Comparison of ENCODE assay signal across 12 cellular contexts in genomic region chr1:54120698-54121481, GRCh38. TPM values are rescaled to one million over a fixed set of nuclear protein-coding genes. Genes with fewer than 3 reads are reported as not detected.
DNase-seq lines count a peak whose midpoint lies in the region; ATAC-seq, FAIRE-seq and TF ChIP-seq lines count a peak whose summit lies in the region.
"Had no signal": no experiment of that assay in that cellular context is flagged by ENCODE, and none has a peak within 500 bp of the region (broad histone marks: within the 10 kb centered on the region; RNA-seq: fewer than 3 reads in every experiment).

No MANE protein-coding gene starts in this region.

- no peaks in the 10 kb centered on the region for H3K36me3 ChIP-seq in DOHH2 (ENCODE audit: control insufficient read depth, low read length)
- no peaks in the 10 kb centered on the region for H3K36me3 ChIP-seq in skeletal muscle satellite cell (ENCODE audit: insufficient read depth, low read length)

- H3K4me2 ChIP-seq in DOHH2 (ENCODE audit: low read length) (peak overlapping the region; percentile 22; the same call in 1 of the 2 replicates), skeletal muscle satellite cell (ENCODE audit: low read length) (peak overlapping the region; percentile 75)

- peaks cover 11% of the 10 kb centered on the region for H3K4me1 Mint-ChIP-seq in activated CD8-positive, alpha-beta memory T cell treated with anti-CD3 and anti-CD28 coated beads, Interleukin-2, amount 10 ng/mL, durations not matched to agents 7 days and 5 days

- no peak overlapping the region for H3K4me3 Mint-ChIP-seq in activated CD8-positive, alpha-beta memory T cell treated with anti-CD3 and anti-CD28 coated beads, Interleukin-2, amount 10 ng/mL, durations not matched to agents 7 days and 5 days

- H3K9ac ChIP-seq in skeletal muscle satellite cell (ENCODE audit: low read depth, low read length) = peak overlapping the region; percentile 59

- no peaks in the 10 kb centered on the region for H3K9me2 ChIP-seq in DOHH2 (replicated peaks; ENCODE audit: control insufficient read depth, low read length)

- peaks cover 6% of the 10 kb centered on the region for H3K27me3 Mint-ChIP-seq in activated CD8-positive, alpha-beta memory T cell treated with anti-CD3 and anti-CD28 coated beads, Interleukin-2, amount 10 ng/mL, durations not matched to agents 7 days and 5 days

- H3K27me3 ChIP-seq in DOHH2 (ENCODE audit: control insufficient read depth, low read length) = peaks cover 5% of the 10 kb centered on the region; the same call in 1 of the 2 replicates
- H3K27me3 ChIP-seq in skeletal muscle satellite cell (ENCODE audit: control insufficient read depth, insufficient read depth, low read length) = no peaks in the 10 kb centered on the region

- no peaks in the 10 kb centered on the region for H3K36me3 Mint-ChIP-seq in activated CD8-positive, alpha-beta memory T cell treated with anti-CD3 and anti-CD28 coated beads, Interleukin-2, amount 10 ng/mL, durations not matched to agents 7 days and 5 days

- no peak for FAIRE-seq in RCC 7860 (lab: Jason Lieb, UNC)

- H3K9me3 Mint-ChIP-seq in activated CD8-positive, alpha-beta memory T cell treated with anti-CD3 and anti-CD28 coated beads, Interleukin-2, amount 10 ng/mL, durations not matched to agents 7 days and 5 days (ENCODE audit: low read depth) = no peaks in the 10 kb centered on the region

- H3K9me3 ChIP-seq in DOHH2 (ENCODE audit: control insufficient read depth, insufficient read depth, low read length) (no peaks in the 10 kb centered on the region), skeletal muscle satellite cell (replicated peaks; ENCODE audit: low read length) (no peaks in the 10 kb centered on the region)

- H3K4me3 ChIP-seq in DOHH2 (ENCODE audit: low read length) (no peak overlapping the region), fibroblast of pulmonary artery (replicated peaks; ENCODE audit: low read depth, low read length) (peak overlapping the region; percentile 13), skeletal muscle satellite cell (ENCODE audit: low read length) (peak overlapping the region; percentile 37)

- CTCF ChIA-PET in activated CD8-positive, alpha-beta memory T cell treated with anti-CD3 and anti-CD28 coated beads, Interleukin-2, amount 10 ng/mL, durations not matched to agents 7 days and 5 days (lab: Charles Lee) = interaction anchor here (0.6 to 2.9 kb wide), 8 partner anchors 13 to 690 kb away, joined by 3 to 29 read pairs (median 5); partner anchors contain the start of genes CYB5RL and MRPL37

- H3K27ac ChIP-seq in DOHH2 (ENCODE audit: low read depth, low read length) = no peak overlapping the region
- H3K27ac ChIP-seq: skin epidermis had no signal

- H3K79me2 ChIP-seq in DOHH2 (ENCODE audit: control insufficient read depth, low read length) = no peaks in the 10 kb centered on the region

- peak; percentile 71 for DNase-seq in RCC 7860 (ENCODE audit: low spot score)
- DNase-seq in fibroblast of pulmonary artery (ENCODE audit: low read depth) = no peak
- DNase-seq in NCI-H2081 treated with DMSO at 0.1 percent for 48 hours (lab: John Stamatoyannopoulos, UW) = no peak
- DNase-seq in activated CD8-positive, alpha-beta memory T cell treated with anti-CD3 and anti-CD28 coated beads, Interleukin-2, amount 10 ng/mL, durations not matched to agents 7 days and 5 days = no peak

- no peak for TF ChIP-seq CTCF in DOHH2 (IDR thresholded peaks at IDR 0.05; ENCODE audit: low read depth, low read length, poor library complexity, severe bottlenecking)
- TF ChIP-seq CTCF in fibroblast of pulmonary artery (IDR thresholded peaks at IDR 0.05; ENCODE audit: low read length, missing control alignments) = no peak

- H3F3A ChIP-seq in DOHH2 (ENCODE audit: control insufficient read depth, insufficient read depth) = no peaks in the 10 kb centered on the region

- H3K4me1 ChIP-seq in DOHH2 (ENCODE audit: control insufficient read depth, low read length) (peaks cover 2% of the 10 kb centered on the region; the same call in 1 of the 2 replicates), skeletal muscle satellite cell (ENCODE audit: control insufficient read depth, insufficient read depth, low read length) (peaks cover 49% of the 10 kb centered on the region)

- no peak overlapping the region for H3K27ac Mint-ChIP-seq in activated CD8-positive, alpha-beta memory T cell treated with anti-CD3 and anti-CD28 coated beads, Interleukin-2, amount 10 ng/mL, durations not matched to agents 7 days and 5 days

- H4K20me1 ChIP-seq in DOHH2 (ENCODE audit: control insufficient read depth, insufficient read depth, low read depth, low read length) = no peaks in the 10 kb centered on the region

- no peak for ATAC-seq in activated CD8-positive, alpha-beta memory T cell treated with anti-CD3 and anti-CD28 coated beads, Interleukin-2, amount 10 ng/mL, durations not matched to agents 7 days and 5 days
- ATAC-seq in HG02981 (IDR thresholded peaks at IDR 0.05; ENCODE audit: unreplicated experiment) (no peak), GM21529 (IDR thresholded peaks at IDR 0.05; ENCODE audit: unreplicated experiment) (no peak)

RNA-seq across cellular contexts. Expression of gene CDCP2, which starts 31.9 kb away (rescaled TPM):
- total RNA-seq in skeletal muscle satellite cell (2012; rRNA removed) = not detected in 2 replicates
- total RNA-seq in activated CD8-positive, alpha-beta memory T cell treated with anti-CD3 and anti-CD28 coated beads, Interleukin-2, amount 10 ng/mL, durations not matched to agents 7 days and 5 days = under 1 TPM in 1 of 2 experiments, not detected in 1; 0.09 TPM
- total RNA-seq: fibroblast of villous mesenchyme, left ventricle myocardium superior, LHCN-M2 had no signal
